Comparison of ENCODE assay signal across 19 cellular contexts in genomic region chr3:161026612-161027217, GRCh38.
"Had no signal": no experiment of that assay in that cellular context is flagged by ENCODE, and none has a peak within 500 bp of the region (broad histone marks: within the 10 kb centered on the region; RNA-seq: fewer than 3 reads in every experiment).

No MANE protein-coding gene starts in this region.

- H3K27ac Mint-ChIP-seq: dendritic cell treated with granulocyte-macrophage colony-stimulating factor and Interleukin-4, amounts not matched to agents 40 ng/mL and 50 ng/mL, for 4 days; endodermal cell; natural killer cell; progenitor cell of endocrine pancreas; stimulated activated effector memory CD8-positive, alpha-beta T cell treated with anti-CD3 and anti-CD28 coated beads, Interleukin-12 subunit alpha, Interleukin-12 subunit beta, amount 100 ng/mL, for 72 hours had no signal

- H3K27me3 Mint-ChIP-seq: dendritic cell treated with granulocyte-macrophage colony-stimulating factor and Interleukin-4, amounts not matched to agents 40 ng/mL and 50 ng/mL, for 4 days had no signal

- DNase-seq: effector CD8-positive, alpha-beta T cell; endodermal cell; esophagus squamous epithelium; foreskin melanocyte; hypothalamus; left ventricle myocardium superior; lower lobe of right lung; natural killer cell; sigmoid colon; stimulated activated CD4-positive, alpha-beta T cell treated with anti-CD3 and anti-CD28 coated beads, Interleukin-2, amount 100 ng/mL, for 24 hours; stimulated activated CD4-positive, alpha-beta T cell treated with anti-CD3 and anti-CD28 coated beads, Interleukin-4, amount 100 ng/mL, for 24 hours; stimulated activated naive CD4-positive, alpha-beta T cell treated with Interleukin-2 at 50 U/mL for 16 hours; stomach; thyroid gland; upper lobe of left lung had no signal

- H3K27ac ChIP-seq: esophagus squamous epithelium, lower lobe of right lung, parathyroid adenoma, sigmoid colon, stomach, thyroid gland, upper lobe of left lung had no signal

- H3K36me3 ChIP-seq: esophagus squamous epithelium, lower lobe of right lung, sigmoid colon, stomach, thyroid gland, upper lobe of left lung had no signal

- H3K4me3 ChIP-seq: esophagus squamous epithelium, lower lobe of right lung, sigmoid colon, stomach, thyroid gland, upper lobe of left lung had no signal

- H3K4me1 Mint-ChIP-seq: stimulated activated effector memory CD8-positive, alpha-beta T cell treated with anti-CD3 and anti-CD28 coated beads, Interleukin-12 subunit alpha, Interleukin-12 subunit beta, amount 100 ng/mL, for 72 hours had no signal

- H2AFZ ChIP-seq: parathyroid adenoma had no signal

- H3K27me3 ChIP-seq: esophagus squamous epithelium, sigmoid colon, stomach, thyroid gland, upper lobe of left lung had no signal

- H3K4me1 ChIP-seq: lower lobe of right lung, sigmoid colon, stomach, thyroid gland, upper lobe of left lung had no signal

- H3K36me3 Mint-ChIP-seq: stimulated activated effector memory CD8-positive, alpha-beta T cell treated with anti-CD3 and anti-CD28 coated beads, Interleukin-12 subunit alpha, Interleukin-12 subunit beta, amount 100 ng/mL, for 72 hours had no signal

- H3K9me3 ChIP-seq: thyroid gland had no signal

- H3K4me3 Mint-ChIP-seq: dendritic cell treated with granulocyte-macrophage colony-stimulating factor and Interleukin-4, amounts not matched to agents 40 ng/mL and 50 ng/mL, for 4 days; endodermal cell; natural killer cell; stimulated activated effector memory CD8-positive, alpha-beta T cell treated with anti-CD3 and anti-CD28 coated beads, Interleukin-12 subunit alpha, Interleukin-12 subunit beta, amount 100 ng/mL, for 72 hours had no signal

- H3K9ac ChIP-seq: parathyroid adenoma had no signal
